Comparison of ENCODE assay signal across 26 cellular contexts in genomic region chr6:34572021-34572420, GRCh38. TPM values are rescaled to one million over a fixed set of nuclear protein-coding genes. Genes with fewer than 3 reads are reported as not detected.
A peak's percentile ranks its signal among the peaks of the same experiment; 100 is the strongest.
DNase-seq lines count a peak whose midpoint lies in the region; ATAC-seq and TF ChIP-seq lines count a peak whose summit lies in the region.
"Had no signal": no experiment of that assay in that cellular context is flagged by ENCODE, and none has a peak within 500 bp of the region (broad histone marks: within the 10 kb centered on the region; RNA-seq: fewer than 3 reads in every experiment).

No MANE protein-coding gene starts in this region.

- DNase-seq in COLO668 (lab: John Stamatoyannopoulos, UW; ENCODE audit: unreplicated experiment): peak; percentile 6
- DNase-seq in WTC11 (ENCODE audit: low spot score): no peak
- DNase-seq in hepatic stellate cell (ENCODE audit: low spot score): peak; percentile 8
- DNase-seq in stimulated activated naive B cell treated with anti-CD40 and anti-IgM and Interleukin-4, amounts not matched to agents 10 μg/mL and 1 μg/mL and 100 μg/mL, for 72 hours: no peak
- no peak for DNase-seq in body of pancreas
- DNase-seq: CD8-positive, alpha-beta T cell; DMS 273 treated with DMSO at 0.1 percent for 48 hours; DMS79; EL; GDM1; NCI-H1092; NCI-H1417 treated with DMSO at 0.1 percent for 48 hours; NCI-H1694 treated with DMSO at 0.1 percent for 48 hours; NCI-H2081; NCI-H2227 treated with DMSO at 0.1 percent for 48 hours; NCI-H526 treated with DMSO at 0.1 percent for 48 hours; SHP77 had no signal

- H3K4me1 ChIP-seq in body of pancreas: no peaks in the 10 kb centered on the region

- no peaks in the 10 kb centered on the region for H3K36me3 ChIP-seq in body of pancreas (replicated peaks in 1 of 2; ENCODE audit: insufficient read depth in 1 of 2, low read depth in 2 of 2)

- H3K9me3 ChIP-seq in body of pancreas: no peaks in the 10 kb centered on the region

- peak overlapping the region; percentile 66; the same call in 1 of the 2 replicates for H3K27ac Mint-ChIP-seq in WTC11
- H3K27ac Mint-ChIP-seq in stimulated activated naive B cell treated with anti-CD40 and anti-IgM and Interleukin-4, amounts not matched to agents 10 μg/mL and 1 μg/mL and 100 μg/mL, for 72 hours: peak overlapping the region; percentile 59
- H3K27ac Mint-ChIP-seq: CD8-positive, alpha-beta T cell had no signal

- CTCF ChIA-PET in WTC11 (lab: Charles Lee): interaction anchor here (0.8 to 1.6 kb wide), 3 partner anchors 12 to 112 kb away, joined by 3 to 6 read pairs (median 5); no protein-coding TSS in a partner anchor

- H3K4me1 Mint-ChIP-seq in WTC11: peaks cover 22% of the 10 kb centered on the region
- peaks cover 3 to 8% of the 10 kb centered on the region in 2 donors for H3K4me1 Mint-ChIP-seq in stimulated activated naive B cell treated with anti-CD40 and anti-IgM and Interleukin-4, amounts not matched to agents 10 μg/mL and 1 μg/mL and 100 μg/mL, for 72 hours

- no peak overlapping the region for H3K4me3 ChIP-seq in body of pancreas

- H3K4me3 Mint-ChIP-seq in WTC11: no peak overlapping the region
- no peak overlapping the region for H3K4me3 Mint-ChIP-seq in stimulated activated naive B cell treated with anti-CD40 and anti-IgM and Interleukin-4, amounts not matched to agents 10 μg/mL and 1 μg/mL and 100 μg/mL, for 72 hours
- H3K4me3 Mint-ChIP-seq: CD8-positive, alpha-beta T cell had no signal

- intact Hi-C loops in body of pancreas (cut with DNase I): no loop called here

- ATAC-seq in WTC11 (no peak), HG03442 (IDR thresholded peaks at IDR 0.05; ENCODE audit: unreplicated experiment) (no peak), GM18858 (IDR thresholded peaks at IDR 0.05; ENCODE audit: unreplicated experiment) (no peak), body of pancreas (no peak)
- ATAC-seq in stimulated activated naive B cell treated with anti-CD40 and anti-IgM and Interleukin-4, amounts not matched to agents 10 μg/mL and 1 μg/mL and 100 μg/mL, for 72 hours (replicated peaks): no peak
- ATAC-seq: CD8-positive, alpha-beta T cell; Panc1 had no signal

- H3K36me3 Mint-ChIP-seq in WTC11: no peaks in the 10 kb centered on the region
- peaks cover 5 to 7% of the 10 kb centered on the region in 2 donors for H3K36me3 Mint-ChIP-seq in stimulated activated naive B cell treated with anti-CD40 and anti-IgM and Interleukin-4, amounts not matched to agents 10 μg/mL and 1 μg/mL and 100 μg/mL, for 72 hours
- H3K36me3 Mint-ChIP-seq: CD8-positive, alpha-beta T cell had no signal

- no peaks in the 10 kb centered on the region; the same call in 1 of the 2 replicates for H3K27me3 Mint-ChIP-seq in WTC11 (ENCODE audit: low read depth)
- H3K27me3 Mint-ChIP-seq in stimulated activated naive B cell treated with anti-CD40 and anti-IgM and Interleukin-4, amounts not matched to agents 10 μg/mL and 1 μg/mL and 100 μg/mL, for 72 hours: peaks cover 6 to 10% of the 10 kb centered on the region in 2 donors

- TF ChIP-seq POLR2A in body of pancreas (IDR thresholded peaks at IDR 0.05): no peak

- H3K27me3 ChIP-seq in body of pancreas: no peaks in the 10 kb centered on the region

- POLR2A ChIA-PET in WTC11 (lab: Charles Lee): no interaction called here

- TF ChIP-seq CTCF in WTC11 (IDR thresholded peaks at IDR 0.05) (no peak), body of pancreas (IDR thresholded peaks at IDR 0.05) (no peak)

- H3K27ac ChIP-seq in body of pancreas: no peak overlapping the region
- H3K27ac ChIP-seq: C4-2B, KMS-11, RWPE1 had no signal

- WGBS in body of pancreas, 2 donors: 54 to 58% methylated on average over 9 to 16 of the region's 16 CpGs

- H3K9me3 Mint-ChIP-seq in WTC11: no peaks in the 10 kb centered on the region
- H3K9me3 Mint-ChIP-seq in stimulated activated naive B cell treated with anti-CD40 and anti-IgM and Interleukin-4, amounts not matched to agents 10 μg/mL and 1 μg/mL and 100 μg/mL, for 72 hours: no peaks in the 10 kb centered on the region
- H3K9me3 Mint-ChIP-seq: CD8-positive, alpha-beta T cell had no signal

TF ChIP-seq in WTC11, 78 proteins besides CTCF, POLR2A, EP300 and RAD21 (continues in another document):
- TF ChIP-seq, protein P1, sequence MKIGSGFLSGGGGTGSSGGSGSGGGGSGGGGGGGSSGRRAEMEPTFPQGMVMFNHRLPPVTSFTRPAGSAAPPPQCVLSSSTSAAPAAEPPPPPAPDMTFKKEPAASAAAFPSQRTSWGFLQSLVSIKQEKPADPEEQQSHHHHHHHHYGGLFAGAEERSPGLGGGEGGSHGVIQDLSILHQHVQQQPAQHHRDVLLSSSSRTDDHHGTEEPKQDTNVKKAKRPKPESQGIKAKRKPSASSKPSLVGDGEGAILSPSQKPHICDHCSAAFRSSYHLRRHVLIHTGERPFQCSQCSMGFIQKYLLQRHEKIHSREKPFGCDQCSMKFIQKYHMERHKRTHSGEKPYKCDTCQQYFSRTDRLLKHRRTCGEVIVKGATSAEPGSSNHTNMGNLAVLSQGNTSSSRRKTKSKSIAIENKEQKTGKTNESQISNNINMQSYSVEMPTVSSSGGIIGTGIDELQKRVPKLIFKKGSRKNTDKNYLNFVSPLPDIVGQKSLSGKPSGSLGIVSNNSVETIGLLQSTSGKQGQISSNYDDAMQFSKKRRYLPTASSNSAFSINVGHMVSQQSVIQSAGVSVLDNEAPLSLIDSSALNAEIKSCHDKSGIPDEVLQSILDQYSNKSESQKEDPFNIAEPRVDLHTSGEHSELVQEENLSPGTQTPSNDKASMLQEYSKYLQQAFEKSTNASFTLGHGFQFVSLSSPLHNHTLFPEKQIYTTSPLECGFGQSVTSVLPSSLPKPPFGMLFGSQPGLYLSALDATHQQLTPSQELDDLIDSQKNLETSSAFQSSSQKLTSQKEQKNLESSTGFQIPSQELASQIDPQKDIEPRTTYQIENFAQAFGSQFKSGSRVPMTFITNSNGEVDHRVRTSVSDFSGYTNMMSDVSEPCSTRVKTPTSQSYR (CRISPR knock-in tag; IDR thresholded peaks at IDR 0.05): no peak
- TF ChIP-seq E2F5 (CRISPR knock-in tag; IDR thresholded peaks at IDR 0.05) (no peak), SMAD3 (CRISPR knock-in tag; IDR thresholded peaks at IDR 0.05; ENCODE audit: borderline replicate concordance) (no peak), TEAD1 (CRISPR knock-in tag; IDR thresholded peaks at IDR 0.05) (no peak)
- TF ChIP-seq, protein P2, sequence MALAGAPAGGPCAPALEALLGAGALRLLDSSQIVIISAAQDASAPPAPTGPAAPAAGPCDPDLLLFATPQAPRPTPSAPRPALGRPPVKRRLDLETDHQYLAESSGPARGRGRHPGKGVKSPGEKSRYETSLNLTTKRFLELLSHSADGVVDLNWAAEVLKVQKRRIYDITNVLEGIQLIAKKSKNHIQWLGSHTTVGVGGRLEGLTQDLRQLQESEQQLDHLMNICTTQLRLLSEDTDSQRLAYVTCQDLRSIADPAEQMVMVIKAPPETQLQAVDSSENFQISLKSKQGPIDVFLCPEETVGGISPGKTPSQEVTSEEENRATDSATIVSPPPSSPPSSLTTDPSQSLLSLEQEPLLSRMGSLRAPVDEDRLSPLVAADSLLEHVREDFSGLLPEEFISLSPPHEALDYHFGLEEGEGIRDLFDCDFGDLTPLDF (CRISPR knock-in tag; IDR thresholded peaks at IDR 0.05): no peak
- TF ChIP-seq, protein P3, sequence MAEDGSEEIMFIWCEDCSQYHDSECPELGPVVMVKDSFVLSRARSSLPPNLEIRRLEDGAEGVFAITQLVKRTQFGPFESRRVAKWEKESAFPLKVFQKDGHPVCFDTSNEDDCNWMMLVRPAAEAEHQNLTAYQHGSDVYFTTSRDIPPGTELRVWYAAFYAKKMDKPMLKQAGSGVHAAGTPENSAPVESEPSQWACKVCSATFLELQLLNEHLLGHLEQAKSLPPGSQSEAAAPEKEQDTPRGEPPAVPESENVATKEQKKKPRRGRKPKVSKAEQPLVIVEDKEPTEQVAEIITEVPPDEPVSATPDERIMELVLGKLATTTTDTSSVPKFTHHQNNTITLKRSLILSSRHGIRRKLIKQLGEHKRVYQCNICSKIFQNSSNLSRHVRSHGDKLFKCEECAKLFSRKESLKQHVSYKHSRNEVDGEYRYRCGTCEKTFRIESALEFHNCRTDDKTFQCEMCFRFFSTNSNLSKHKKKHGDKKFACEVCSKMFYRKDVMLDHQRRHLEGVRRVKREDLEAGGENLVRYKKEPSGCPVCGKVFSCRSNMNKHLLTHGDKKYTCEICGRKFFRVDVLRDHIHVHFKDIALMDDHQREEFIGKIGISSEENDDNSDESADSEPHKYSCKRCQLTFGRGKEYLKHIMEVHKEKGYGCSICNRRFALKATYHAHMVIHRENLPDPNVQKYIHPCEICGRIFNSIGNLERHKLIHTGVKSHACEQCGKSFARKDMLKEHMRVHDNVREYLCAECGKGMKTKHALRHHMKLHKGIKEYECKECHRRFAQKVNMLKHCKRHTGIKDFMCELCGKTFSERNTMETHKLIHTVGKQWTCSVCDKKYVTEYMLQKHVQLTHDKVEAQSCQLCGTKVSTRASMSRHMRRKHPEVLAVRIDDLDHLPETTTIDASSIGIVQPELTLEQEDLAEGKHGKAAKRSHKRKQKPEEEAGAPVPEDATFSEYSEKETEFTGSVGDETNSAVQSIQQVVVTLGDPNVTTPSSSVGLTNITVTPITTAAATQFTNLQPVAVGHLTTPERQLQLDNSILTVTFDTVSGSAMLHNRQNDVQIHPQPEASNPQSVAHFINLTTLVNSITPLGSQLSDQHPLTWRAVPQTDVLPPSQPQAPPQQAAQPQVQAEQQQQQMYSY (CRISPR knock-in tag; IDR thresholded peaks at IDR 0.05): no peak
- TF ChIP-seq, protein P4, sequence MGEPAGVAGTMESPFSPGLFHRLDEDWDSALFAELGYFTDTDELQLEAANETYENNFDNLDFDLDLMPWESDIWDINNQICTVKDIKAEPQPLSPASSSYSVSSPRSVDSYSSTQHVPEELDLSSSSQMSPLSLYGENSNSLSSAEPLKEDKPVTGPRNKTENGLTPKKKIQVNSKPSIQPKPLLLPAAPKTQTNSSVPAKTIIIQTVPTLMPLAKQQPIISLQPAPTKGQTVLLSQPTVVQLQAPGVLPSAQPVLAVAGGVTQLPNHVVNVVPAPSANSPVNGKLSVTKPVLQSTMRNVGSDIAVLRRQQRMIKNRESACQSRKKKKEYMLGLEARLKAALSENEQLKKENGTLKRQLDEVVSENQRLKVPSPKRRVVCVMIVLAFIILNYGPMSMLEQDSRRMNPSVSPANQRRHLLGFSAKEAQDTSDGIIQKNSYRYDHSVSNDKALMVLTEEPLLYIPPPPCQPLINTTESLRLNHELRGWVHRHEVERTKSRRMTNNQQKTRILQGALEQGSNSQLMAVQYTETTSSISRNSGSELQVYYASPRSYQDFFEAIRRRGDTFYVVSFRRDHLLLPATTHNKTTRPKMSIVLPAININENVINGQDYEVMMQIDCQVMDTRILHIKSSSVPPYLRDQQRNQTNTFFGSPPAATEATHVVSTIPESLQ (CRISPR knock-in tag; IDR thresholded peaks at IDR 0.05): no peak

RNA-seq across cellular contexts. Expression of gene SPDEF, which starts 15.9 kb away (rescaled TPM):
- total RNA-seq in WTC11 (2021) (0.44 to 0.72 TPM (median 0.50 TPM) in 3 replicates), body of pancreas (not detected)
- total RNA-seq: H4, NCI-H460, SK-MEL-5 had no signal

Comparison
In these comparisons a context has a peak if more than half of its experiments do, and no peak if none do; other contexts are left out.
1. DNase-seq: peak in COLO668 (single experiment) and hepatic stellate cell (single experiment); none in WTC11 (single experiment), stimulated activated naive B cell treated with anti-CD40 and anti-IgM and Interleukin-4, amounts not matched to agents 10 μg/mL and 1 μg/mL and 100 μg/mL, for 72 hours (single experiment) and body of pancreas (0 of 4).